9 cellular contexts compared by ENCODE assay signal in genomic region chr10:48509974-48510692, GRCh38.
DNase-seq lines count a peak whose midpoint lies in the region; ATAC-seq and TF ChIP-seq lines count a peak whose summit lies in the region.
"Had no signal": no experiment of that assay in that cellular context is flagged by ENCODE, and none has a peak within 500 bp of the region (broad histone marks: within the 10 kb centered on the region; RNA-seq: fewer than 3 reads in every experiment).

No MANE protein-coding gene starts in this region.

- DNase-seq in BE2C (peak; percentile 44), RWPE2 (ENCODE audit: low spot score) (no peak), fibroblast of villous mesenchyme (ENCODE audit: low read depth) (peak; percentile 20), AML-193 (lab: John Stamatoyannopoulos, UW) (no peak), body of pancreas (no peak)
- DNase-seq in stimulated activated naive CD8-positive, alpha-beta T cell treated with anti-CD3 and anti-CD28 coated beads, Interleukin-15, amount 100 ng/mL, for 72 hours: no peak
- DNase-seq: NCI-H1048 had no signal

- no peaks in the 10 kb centered on the region for H3K36me3 ChIP-seq in BE2C
- H3K36me3 ChIP-seq in RWPE2 (ENCODE audit: low read depth): no peaks in the 10 kb centered on the region
- no peaks in the 10 kb centered on the region for H3K36me3 ChIP-seq in body of pancreas (replicated peaks in 1 of 2; ENCODE audit: insufficient read depth in 1 of 2, low read depth in 2 of 2)

- H3K4me1 ChIP-seq in BE2C: no peaks in the 10 kb centered on the region
- no peaks in the 10 kb centered on the region for H3K4me1 ChIP-seq in RWPE2 (ENCODE audit: insufficient read depth, poor library complexity, severe bottlenecking)
- H3K4me1 ChIP-seq in body of pancreas: no peaks in the 10 kb centered on the region

- H3K27me3 Mint-ChIP-seq in stimulated activated naive CD8-positive, alpha-beta T cell treated with anti-CD3 and anti-CD28 coated beads, Interleukin-15, amount 100 ng/mL, for 72 hours: no peaks in the 10 kb centered on the region

- H3K9me3 Mint-ChIP-seq in stimulated activated naive CD8-positive, alpha-beta T cell treated with anti-CD3 and anti-CD28 coated beads, Interleukin-15, amount 100 ng/mL, for 72 hours: peaks cover 7 to 23% of the 10 kb centered on the region in 2 donors

- H3K27ac Mint-ChIP-seq in stimulated activated naive CD8-positive, alpha-beta T cell treated with anti-CD3 and anti-CD28 coated beads, Interleukin-15, amount 100 ng/mL, for 72 hours: no peak overlapping the region

- H3K9me3 ChIP-seq in BE2C (no peaks in the 10 kb centered on the region), RWPE2 (ENCODE audit: severe bottlenecking) (peaks cover 5% of the 10 kb centered on the region), body of pancreas (no peaks in the 10 kb centered on the region)

- H3K27me3 ChIP-seq in BE2C: no peaks in the 10 kb centered on the region
- H3K27me3 ChIP-seq in RWPE2 (ENCODE audit: insufficient read depth, poor library complexity, severe bottlenecking): no peaks in the 10 kb centered on the region
- no peaks in the 10 kb centered on the region for H3K27me3 ChIP-seq in body of pancreas

- TF ChIP-seq CTCF in BE2C (IDR thresholded peaks at IDR 0.05; ENCODE audit: low read depth, low read length) (peak; percentile 55), GM12873 (IDR thresholded peaks at IDR 0.05; ENCODE audit: insufficient read depth, low read depth, low read length, missing control alignments) (peak; percentile 51), RWPE2 (IDR thresholded peaks at IDR 0.05; ENCODE audit: poor library complexity, severe bottlenecking) (peak; percentile 33), fibroblast of villous mesenchyme (IDR thresholded peaks at IDR 0.05; ENCODE audit: insufficient read depth, low read depth, low read length) (peak; percentile 49), body of pancreas (IDR thresholded peaks at IDR 0.05) (peak in 1 of 7 experiments; percentile 18)

- TF ChIP-seq POLR2A in body of pancreas (IDR thresholded peaks at IDR 0.05): no peak

- H3K4me3 Mint-ChIP-seq in stimulated activated naive CD8-positive, alpha-beta T cell treated with anti-CD3 and anti-CD28 coated beads, Interleukin-15, amount 100 ng/mL, for 72 hours: no peak overlapping the region

- intact Hi-C loops in body of pancreas (cut with DNase I): no loop called here

- H3K27ac ChIP-seq in RWPE2 (ENCODE audit: poor library complexity, severe bottlenecking) (no peak overlapping the region), body of pancreas (no peak overlapping the region)

- H3K4me3 ChIP-seq in BE2C (ENCODE audit: low read depth, low read length) (no peak overlapping the region), RWPE2 (ENCODE audit: severe bottlenecking) (no peak overlapping the region), fibroblast of villous mesenchyme (ENCODE audit: low read depth, low read length) (no peak overlapping the region), body of pancreas (no peak overlapping the region)

- ATAC-seq in RWPE2 (ENCODE audit: low read depth): peak; percentile 38; the same call in 1 of the 3 replicates
- no peak for ATAC-seq in HG02678 (IDR thresholded peaks at IDR 0.05; ENCODE audit: unreplicated experiment)
- ATAC-seq in body of pancreas: no peak
- ATAC-seq in stimulated activated naive CD8-positive, alpha-beta T cell treated with anti-CD3 and anti-CD28 coated beads, Interleukin-15, amount 100 ng/mL, for 72 hours: no peak

- no peaks in the 10 kb centered on the region for H3K4me1 Mint-ChIP-seq in stimulated activated naive CD8-positive, alpha-beta T cell treated with anti-CD3 and anti-CD28 coated beads, Interleukin-15, amount 100 ng/mL, for 72 hours

- WGBS in body of pancreas, 2 donors: 80 to 84% methylated on average over 8 of the region's 8 CpGs

Comparison
In these comparisons a context has a peak if more than half of its experiments do, and no peak if none do; other contexts are left out.
1. DNase-seq: peak in BE2C (single experiment) and fibroblast of villous mesenchyme (single experiment); none in RWPE2 (single experiment), AML-193 (0 of 2), body of pancreas (0 of 4) and stimulated activated naive CD8-positive, alpha-beta T cell treated with anti-CD3 and anti-CD28 coated beads, Interleukin-15, amount 100 ng/mL, for 72 hours (0 of 2).